Comparison of ENCODE assay signal across 1 cellular context in the genomic region with DNA sequence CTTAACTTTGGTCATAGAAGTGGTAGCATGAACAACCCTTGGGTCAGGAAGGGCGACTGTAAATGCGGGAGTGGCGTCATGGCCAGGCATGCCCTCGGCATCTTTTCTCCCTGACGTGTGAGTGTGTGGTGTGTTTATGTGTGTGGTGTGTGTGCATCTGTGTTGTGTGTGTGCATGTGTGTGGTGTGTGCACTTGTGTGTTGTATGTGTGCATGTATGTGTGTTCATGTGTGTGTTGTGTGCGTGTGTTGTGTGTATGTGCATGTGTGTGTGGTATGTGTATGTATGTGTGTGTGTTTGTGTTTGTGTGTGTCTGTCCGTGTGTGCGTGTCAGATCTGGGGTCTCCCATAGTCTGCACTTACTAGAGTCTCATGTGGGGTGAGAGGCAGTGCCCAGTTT.
TF ChIP-seq lines count a peak whose summit lies in the region.

No MANE protein-coding gene starts in this region.

TF ChIP-seq in K562, 482 proteins besides CTCF, POLR2A, EP300 and RAD21 (continued from another document):
- TF ChIP-seq, protein P1, sequence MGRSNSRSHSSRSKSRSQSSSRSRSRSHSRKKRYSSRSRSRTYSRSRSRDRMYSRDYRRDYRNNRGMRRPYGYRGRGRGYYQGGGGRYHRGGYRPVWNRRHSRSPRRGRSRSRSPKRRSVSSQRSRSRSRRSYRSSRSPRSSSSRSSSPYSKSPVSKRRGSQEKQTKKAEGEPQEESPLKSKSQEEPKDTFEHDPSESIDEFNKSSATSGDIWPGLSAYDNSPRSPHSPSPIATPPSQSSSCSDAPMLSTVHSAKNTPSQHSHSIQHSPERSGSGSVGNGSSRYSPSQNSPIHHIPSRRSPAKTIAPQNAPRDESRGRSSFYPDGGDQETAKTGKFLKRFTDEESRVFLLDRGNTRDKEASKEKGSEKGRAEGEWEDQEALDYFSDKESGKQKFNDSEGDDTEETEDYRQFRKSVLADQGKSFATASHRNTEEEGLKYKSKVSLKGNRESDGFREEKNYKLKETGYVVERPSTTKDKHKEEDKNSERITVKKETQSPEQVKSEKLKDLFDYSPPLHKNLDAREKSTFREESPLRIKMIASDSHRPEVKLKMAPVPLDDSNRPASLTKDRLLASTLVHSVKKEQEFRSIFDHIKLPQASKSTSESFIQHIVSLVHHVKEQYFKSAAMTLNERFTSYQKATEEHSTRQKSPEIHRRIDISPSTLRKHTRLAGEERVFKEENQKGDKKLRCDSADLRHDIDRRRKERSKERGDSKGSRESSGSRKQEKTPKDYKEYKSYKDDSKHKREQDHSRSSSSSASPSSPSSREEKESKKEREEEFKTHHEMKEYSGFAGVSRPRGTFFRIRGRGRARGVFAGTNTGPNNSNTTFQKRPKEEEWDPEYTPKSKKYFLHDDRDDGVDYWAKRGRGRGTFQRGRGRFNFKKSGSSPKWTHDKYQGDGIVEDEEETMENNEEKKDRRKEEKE (IDR thresholded peaks at IDR 0.05; ENCODE audit: borderline replicate concordance in 1 of 2, control insufficient read depth in 1 of 2, low read depth in 2 of 2, low read length in 1 of 2): 0 out of 4 replicates have a peak, but pooled peaks of 1 of the 2 experiments have one; percentile 44
- TF ChIP-seq, protein P2, sequence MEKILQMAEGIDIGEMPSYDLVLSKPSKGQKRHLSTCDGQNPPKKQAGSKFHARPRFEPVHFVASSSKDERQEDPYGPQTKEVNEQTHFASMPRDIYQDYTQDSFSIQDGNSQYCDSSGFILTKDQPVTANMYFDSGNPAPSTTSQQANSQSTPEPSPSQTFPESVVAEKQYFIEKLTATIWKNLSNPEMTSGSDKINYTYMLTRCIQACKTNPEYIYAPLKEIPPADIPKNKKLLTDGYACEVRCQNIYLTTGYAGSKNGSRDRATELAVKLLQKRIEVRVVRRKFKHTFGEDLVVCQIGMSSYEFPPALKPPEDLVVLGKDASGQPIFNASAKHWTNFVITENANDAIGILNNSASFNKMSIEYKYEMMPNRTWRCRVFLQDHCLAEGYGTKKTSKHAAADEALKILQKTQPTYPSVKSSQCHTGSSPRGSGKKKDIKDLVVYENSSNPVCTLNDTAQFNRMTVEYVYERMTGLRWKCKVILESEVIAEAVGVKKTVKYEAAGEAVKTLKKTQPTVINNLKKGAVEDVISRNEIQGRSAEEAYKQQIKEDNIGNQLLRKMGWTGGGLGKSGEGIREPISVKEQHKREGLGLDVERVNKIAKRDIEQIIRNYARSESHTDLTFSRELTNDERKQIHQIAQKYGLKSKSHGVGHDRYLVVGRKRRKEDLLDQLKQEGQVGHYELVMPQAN (IDR thresholded peaks at IDR 0.05; ENCODE audit: borderline replicate concordance): peak; percentile 46; the same call in 1 of the 2 replicates
- TF ChIP-seq ARHGAP35 (IDR thresholded peaks at IDR 0.05; ENCODE audit: partially characterized antibody) (peak; percentile 39), HDGF (IDR thresholded peaks at IDR 0.05) (peak; percentile 91), TRIM24 (IDR thresholded peaks at IDR 0.05) (0 out of 4 replicates have a peak, but pooled peaks of 1 of the 2 experiments have one; percentile 32), TSC22D4 (tag; IDR thresholded peaks at IDR 0.05) (peak; percentile 92; the same call in 1 of the 2 replicates), ARID1B (IDR thresholded peaks at IDR 0.05) (peak; percentile 31; the same call in 1 of the 2 replicates), LARP7 (IDR thresholded peaks at IDR 0.05) (0 out of 2 replicates have a peak, but pooled peaks have one; percentile 60), PHF20 (IDR thresholded peaks at IDR 0.05; ENCODE audit: partially characterized antibody) (peak; percentile 68)
- TF ChIP-seq, protein P3, sequence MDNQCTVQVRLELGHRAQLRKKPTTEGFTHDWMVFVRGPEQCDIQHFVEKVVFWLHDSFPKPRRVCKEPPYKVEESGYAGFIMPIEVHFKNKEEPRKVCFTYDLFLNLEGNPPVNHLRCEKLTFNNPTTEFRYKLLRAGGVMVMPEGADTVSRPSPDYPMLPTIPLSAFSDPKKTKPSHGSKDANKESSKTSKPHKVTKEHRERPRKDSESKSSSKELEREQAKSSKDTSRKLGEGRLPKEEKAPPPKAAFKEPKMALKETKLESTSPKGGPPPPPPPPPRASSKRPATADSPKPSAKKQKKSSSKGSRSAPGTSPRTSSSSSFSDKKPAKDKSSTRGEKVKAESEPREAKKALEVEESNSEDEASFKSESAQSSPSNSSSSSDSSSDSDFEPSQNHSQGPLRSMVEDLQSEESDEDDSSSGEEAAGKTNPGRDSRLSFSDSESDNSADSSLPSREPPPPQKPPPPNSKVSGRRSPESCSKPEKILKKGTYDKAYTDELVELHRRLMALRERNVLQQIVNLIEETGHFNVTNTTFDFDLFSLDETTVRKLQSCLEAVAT (IDR thresholded peaks at IDR 0.05): peak; percentile 52 to 59; a peak in 2 of 4 replicates
- TF ChIP-seq, protein P4, sequence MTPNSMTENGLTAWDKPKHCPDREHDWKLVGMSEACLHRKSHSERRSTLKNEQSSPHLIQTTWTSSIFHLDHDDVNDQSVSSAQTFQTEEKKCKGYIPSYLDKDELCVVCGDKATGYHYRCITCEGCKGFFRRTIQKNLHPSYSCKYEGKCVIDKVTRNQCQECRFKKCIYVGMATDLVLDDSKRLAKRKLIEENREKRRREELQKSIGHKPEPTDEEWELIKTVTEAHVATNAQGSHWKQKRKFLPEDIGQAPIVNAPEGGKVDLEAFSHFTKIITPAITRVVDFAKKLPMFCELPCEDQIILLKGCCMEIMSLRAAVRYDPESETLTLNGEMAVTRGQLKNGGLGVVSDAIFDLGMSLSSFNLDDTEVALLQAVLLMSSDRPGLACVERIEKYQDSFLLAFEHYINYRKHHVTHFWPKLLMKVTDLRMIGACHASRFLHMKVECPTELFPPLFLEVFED (CRISPR knock-in tag; conservative IDR thresholded peaks at IDR 0.05): peak; percentile 62; the same call in 1 of the 2 replicates
- TF ChIP-seq, protein P5, sequence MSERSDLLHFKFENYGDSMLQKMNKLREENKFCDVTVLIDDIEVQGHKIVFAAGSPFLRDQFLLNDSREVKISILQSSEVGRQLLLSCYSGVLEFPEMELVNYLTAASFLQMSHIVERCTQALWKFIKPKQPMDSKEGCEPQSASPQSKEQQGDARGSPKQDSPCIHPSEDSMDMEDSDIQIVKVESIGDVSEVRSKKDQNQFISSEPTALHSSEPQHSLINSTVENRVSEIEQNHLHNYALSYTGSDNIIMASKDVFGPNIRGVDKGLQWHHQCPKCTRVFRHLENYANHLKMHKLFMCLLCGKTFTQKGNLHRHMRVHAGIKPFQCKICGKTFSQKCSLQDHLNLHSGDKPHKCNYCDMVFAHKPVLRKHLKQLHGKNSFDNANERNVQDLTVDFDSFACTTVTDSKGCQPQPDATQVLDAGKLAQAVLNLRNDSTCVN (CRISPR knock-in tag; IDR thresholded peaks at IDR 0.05): peak; percentile 86; the same call in 1 of the 2 replicates
TF ChIP-seq in K562: peak in this region for 15; not testable (repeated sequence) for 467.
